12 cellular contexts compared by ENCODE assay signal in the genomic region with DNA sequence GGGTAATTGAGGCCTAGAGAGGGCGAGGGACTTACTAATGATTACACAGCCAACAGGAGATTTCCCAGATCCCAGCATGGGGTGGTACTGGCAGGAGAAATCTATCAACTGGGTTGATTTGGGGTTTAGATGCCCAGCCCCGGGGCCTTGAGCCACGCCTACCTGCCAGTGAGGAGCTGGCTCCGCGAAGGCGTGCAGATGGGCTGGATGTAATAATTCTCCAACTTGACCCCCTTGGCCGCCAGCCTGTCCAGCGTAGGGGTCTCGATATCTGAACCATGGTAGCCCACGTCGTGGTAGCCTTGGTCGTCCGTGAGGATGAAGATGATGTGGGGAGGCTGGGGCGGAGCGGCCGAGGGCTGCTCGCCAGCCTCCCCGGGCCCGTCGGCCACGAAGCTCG. TPM values are rescaled to one million over a fixed set of nuclear protein-coding genes. Genes with fewer than 3 reads are reported as not detected.
DNase-seq lines count a peak whose midpoint lies in the region; ATAC-seq and TF ChIP-seq lines count a peak whose summit lies in the region.
"Had no signal": no experiment of that assay in that cellular context is flagged by ENCODE, and none has a peak within 500 bp of the region (broad histone marks: within the 10 kb centered on the region; RNA-seq: fewer than 3 reads in every experiment).

No MANE protein-coding gene starts in this region.

- H3K27me3 ChIP-seq in esophagus squamous epithelium (peaks cover 0 to 42% (median 0%) of the 10 kb centered on the region in 4 donors), ovary (no peaks in the 10 kb centered on the region)

- H3K9me3 ChIP-seq in esophagus squamous epithelium (no peaks in the 10 kb centered on the region), ovary (no peaks in the 10 kb centered on the region)

- TF ChIP-seq POLR2A in esophagus squamous epithelium (IDR thresholded peaks at IDR 0.05) (no peak), ovary (IDR thresholded peaks at IDR 0.05) (no peak)

- in situ Hi-C loops in ACHN (cut with HindIII; ENCODE audit: low pct_ligation_motif_present, low pct_unique_long_range_greater_than_20kb, low sequenced_read_pairs) = no loop called here

- TF ChIP-seq CTCF in esophagus squamous epithelium (IDR thresholded peaks at IDR 0.05) (no peak), ovary (IDR thresholded peaks at IDR 0.05) (no peak)

- H3K36me3 ChIP-seq in esophagus squamous epithelium = no peaks in the 10 kb centered on the region
- H3K36me3 ChIP-seq in ovary = no peaks in the 10 kb centered on the region

- DNase-seq in ACHN (peak; percentile 30), NCI-H69 (lab: John Stamatoyannopoulos, UW) (peak; percentile 23), esophagus squamous epithelium (lab: John Stamatoyannopoulos, UW) (no peak), ovary (no peak), GOT3 (lab: John Stamatoyannopoulos, UW) (no peak)
- DNase-seq: activated CD4-positive, alpha-beta T cell treated with anti-CD3 and anti-CD28 coated beads for 36 hours; effector CD8-positive, alpha-beta T cell; NCI-H2029 treated with DMSO at 0.1 percent for 48 hours had no signal

- no peak for TF ChIP-seq EP300 in ovary (IDR thresholded peaks at IDR 0.05)

- intact Hi-C loops in esophagus squamous epithelium (cut with DNase I) = no loop called here
- intact Hi-C loops in ovary (cut with DNase I) = no loop called here

- peaks cover 42 to 75% (median 49%) of the 10 kb centered on the region in 3 donors for H3K4me1 ChIP-seq in esophagus squamous epithelium
- peaks cover 10% of the 10 kb centered on the region for H3K4me1 ChIP-seq in ovary (ENCODE audit: insufficient read depth)

- H3K27ac ChIP-seq in esophagus squamous epithelium (peak overlapping the region in 3 of 4 donors; percentile 25 to 80 (median 73)), ovary (no peak overlapping the region)
- H3K27ac ChIP-seq: C4-2B had no signal

- peak overlapping the region; percentile 23 to 66 (median 44) for H3K4me3 ChIP-seq in esophagus squamous epithelium
- H3K4me3 ChIP-seq in ovary = peak overlapping the region; percentile 40

- WGBS in esophagus squamous epithelium, 2 donors = 10 to 47% methylated on average over 8 of the region's 22 CpGs
- 23 to 38% (median 27%) methylated on average over 9 to 22 of the region's 22 CpGs for WGBS in ovary, 3 donors

- no peak for ATAC-seq in HG03469 (IDR thresholded peaks at IDR 0.05; ENCODE audit: unreplicated experiment)
- no peak for ATAC-seq in HG03460 (IDR thresholded peaks at IDR 0.05; ENCODE audit: unreplicated experiment)
- no peak for ATAC-seq in GM19395 (IDR thresholded peaks at IDR 0.05; ENCODE audit: unreplicated experiment)
- ATAC-seq: activated CD4-positive, alpha-beta T cell treated with anti-CD3 and anti-CD28 coated beads for 36 hours had no signal

RNA-seq across cellular contexts. Expression of gene ARSI, which starts 0.8 kb away (rescaled TPM):
- total RNA-seq in esophagus squamous epithelium (1 to 10 TPM; 2.1 to 7.2 (median 5.1) TPM), ovary (1 to 10 TPM in 4 of 7 donors, under 1 TPM in 3; 0.15 to 1.4 (median 1.1) TPM)
- polyA plus RNA-seq in ovary = under 1 TPM; 0.35 to 0.63 TPM
- total RNA-seq: activated CD4-positive, alpha-beta T cell treated with anti-CD3 and anti-CD28 coated beads for 36 hours had no signal

RNA-seq across cellular contexts. Expression of gene CAMK2A, which starts 12.3 kb away (rescaled TPM):
- under 1 TPM in 1 of 4 donors, not detected in 3; 0.04 TPM for total RNA-seq in esophagus squamous epithelium
- total RNA-seq in ovary = 1 to 10 TPM in 3 of 7 donors, under 1 TPM in 4; 0.12 to 1.3 (median 0.62) TPM
- polyA plus RNA-seq in ovary = 1 to 10 TPM in 1 of 2 donors, under 1 TPM in 1; 0.15 to 1.2 TPM
- total RNA-seq: activated CD4-positive, alpha-beta T cell treated with anti-CD3 and anti-CD28 coated beads for 36 hours had no signal

RNA-seq across cellular contexts. Expression of gene TCOF1, which starts 55.6 kb away (rescaled TPM):
- total RNA-seq in esophagus squamous epithelium = 10 to 100 TPM; 18.2 to 41.4 (median 24.8) TPM
- total RNA-seq in ovary = 10 to 100 TPM; 16.9 to 38.3 (median 31.2) TPM
- 10 to 100 TPM; 16.7 to 25.4 TPM for polyA plus RNA-seq in ovary

Comparison
In these comparisons a context has a peak if more than half of its experiments do, and no peak if none do; other contexts are left out.
1. DNase-seq: peak in ACHN (single experiment) and NCI-H69 (single experiment); none in esophagus squamous epithelium (single experiment), ovary (0 of 5) and GOT3 (single experiment).
2. H3K27ac ChIP-seq: peak in esophagus squamous epithelium (3 of 4); none in ovary (0 of 2).